ENCODE assay signal across 20 cellular contexts in the genomic region with DNA sequence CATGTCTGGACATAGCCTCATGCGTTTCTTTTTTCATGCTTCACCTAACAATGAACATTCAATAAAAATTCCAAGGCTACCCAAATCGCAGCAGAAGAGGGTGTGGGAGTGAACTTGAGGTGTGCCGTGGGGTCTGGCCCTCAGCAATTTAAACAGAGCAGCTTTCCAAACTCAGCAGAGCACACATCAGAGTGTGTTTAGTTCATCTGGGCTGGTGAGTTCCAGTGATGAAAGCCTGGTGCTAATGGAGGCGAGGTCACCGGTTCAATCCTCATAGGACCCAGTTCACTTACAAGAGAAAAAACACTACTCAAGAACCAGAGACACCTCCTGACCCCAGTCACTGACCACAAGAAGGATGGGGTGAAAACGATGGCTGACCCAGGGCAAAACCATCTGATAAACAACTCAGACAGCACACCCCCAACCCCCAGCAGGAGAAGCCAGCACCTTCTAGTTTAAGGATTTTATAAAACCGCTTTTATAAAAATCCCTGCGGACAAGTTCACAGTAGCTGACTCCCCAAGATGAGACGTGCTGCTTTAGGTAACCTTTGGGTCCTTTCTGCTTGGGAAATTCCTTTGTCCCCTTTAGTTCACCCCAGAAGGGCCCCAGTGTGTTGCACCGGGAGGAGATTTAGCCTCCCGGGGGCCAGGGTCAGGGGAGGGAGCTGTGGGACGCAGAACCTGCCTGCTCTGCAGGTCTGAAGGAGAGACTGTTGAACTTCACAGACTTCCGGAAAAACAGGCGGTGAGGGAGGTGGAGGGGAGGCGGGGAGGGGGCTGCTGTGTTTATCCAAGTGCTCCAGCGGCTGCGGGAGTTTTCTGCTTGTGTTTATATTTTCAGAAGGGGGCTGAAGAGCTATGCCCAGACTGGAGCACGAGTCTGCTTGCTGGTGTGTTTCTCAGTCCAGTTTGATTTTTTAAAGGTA.
DNase-seq lines count a peak whose midpoint lies in the region; ATAC-seq and TF ChIP-seq lines count a peak whose summit lies in the region.
"Had no signal": no experiment of that assay in that cellular context is flagged by ENCODE, and none has a peak within 500 bp of the region (broad histone marks: within the 10 kb centered on the region; RNA-seq: fewer than 3 reads in every experiment).

No MANE protein-coding gene starts in this region.

- H3K9me3 ChIP-seq in HEK293 (ENCODE audit: control insufficient read depth, insufficient read depth, low read depth, low read length) = no peaks in the 10 kb centered on the region
- H3K9me3 ChIP-seq in psoas muscle = peaks cover 7% of the 10 kb centered on the region
- H3K9me3 ChIP-seq: uterus had no signal

- POLR2A ChIA-PET in HEK293 (lab: Yijun Ruan, JAX) = no interaction called here

- peak; percentile 61 to 68 for DNase-seq in SHP77 (lab: John Stamatoyannopoulos, UW)
- DNase-seq in iPS-NIHi11 (ENCODE audit: low spot score) = peak; percentile 50
- DNase-seq in renal cortical epithelial cell (ENCODE audit: low read depth) = peak; percentile 5
- no peak for DNase-seq in activated CD4-positive, alpha-beta T cell treated with anti-CD3 and anti-CD28 coated beads, Interleukin-2, amount 50 U/mL, for 4 hours
- no peak for DNase-seq in NCI-H2081 (lab: John Stamatoyannopoulos, UW)
- DNase-seq in psoas muscle = no peak
- DNase-seq: activated CD8-positive, alpha-beta T cell treated with anti-CD3 and anti-CD28 coated beads, Interleukin-2, amount 10 ng/mL, durations not matched to agents 7 days and 5 days; amniotic stem cell; BE2C; cortex of kidney; esophagus squamous epithelium; heart left ventricle; left ventricle myocardium superior; PC-9; spleen; stimulated activated naive CD4-positive, alpha-beta T cell treated with Interleukin-2 at 50 U/mL for 16 hours; uterus had no signal

- ATAC-seq in GM19035 (IDR thresholded peaks at IDR 0.05; ENCODE audit: unreplicated experiment) = no peak
- ATAC-seq in psoas muscle = no peak
- ATAC-seq: activated CD8-positive, alpha-beta T cell treated with anti-CD3 and anti-CD28 coated beads, Interleukin-2, amount 10 ng/mL, durations not matched to agents 7 days and 5 days; heart left ventricle; left ventricle myocardium superior; natural killer cell treated with Interleukin-12 subunit alpha and Interleukin-12 subunit beta and Interleukin-15 and Interleukin-18, amount 100 ng/mL, for 72 hours had no signal

- intact Hi-C loops in psoas muscle (cut with DNase I) = no loop called here

- no peaks in the 10 kb centered on the region for H3K36me3 ChIP-seq in HEK293 (ENCODE audit: control insufficient read depth in 2 of 2, insufficient read depth in 1 of 2, low read length in 2 of 2)
- no peaks in the 10 kb centered on the region for H3K36me3 ChIP-seq in psoas muscle (ENCODE audit: insufficient read depth in 1 of 2, low read depth in 1 of 2)
- H3K36me3 ChIP-seq: BE2C, esophagus squamous epithelium, heart left ventricle, spleen, uterus had no signal

- WGBS in psoas muscle, 3 donors = 70 to 75% (median 72%) methylated on average over 18 of the region's 18 CpGs

- H3K4me1 ChIP-seq in HEK293 (ENCODE audit: control insufficient read depth, insufficient read depth, low read length) (peaks cover 7% of the 10 kb centered on the region), psoas muscle (no peaks in the 10 kb centered on the region)
- H3K4me1 ChIP-seq: BE2C, esophagus squamous epithelium, spleen, uterus had no signal

- no peak overlapping the region for H3K4me3 ChIP-seq in HEK293 (ENCODE audit: low read depth, low read length)
- H3K4me3 ChIP-seq in psoas muscle = no peak overlapping the region
- H3K4me3 ChIP-seq: esophagus squamous epithelium, heart left ventricle, PC-9, spleen, uterus had no signal

- TF ChIP-seq CTCF in HEK293 (tag by site-specific recombination; IDR thresholded peaks at IDR 0.05) = no peak
- no peak for TF ChIP-seq CTCF in psoas muscle (IDR thresholded peaks at IDR 0.05)

- H3K27ac ChIP-seq in HEK293 (ENCODE audit: extremely low read depth, low read depth, low read length) (peak overlapping the region; percentile 31; the same call in 1 of the 2 replicates), psoas muscle (no peak overlapping the region)
- H3K27ac ChIP-seq: esophagus squamous epithelium, PC-9, spleen, uterus had no signal

- CTCF ChIA-PET in HEK293 (lab: Yijun Ruan, JAX) = no interaction called here

- H3K27me3 ChIP-seq in psoas muscle (ENCODE audit: insufficient read depth in 3 of 3, low read length in 2 of 3) = peaks cover 0 to 3% (median 0%) of the 10 kb centered on the region in 3 donors
- H3K27me3 ChIP-seq: BE2C, esophagus squamous epithelium, uterus had no signal

TF ChIP-seq in HEK293, 187 proteins besides CTCF, POLR2A, EP300 and RAD21:
- TF ChIP-seq ZBTB48 (tag by site-specific recombination; IDR thresholded peaks at IDR 0.05) = no peak
- TF ChIP-seq, protein P1, sequence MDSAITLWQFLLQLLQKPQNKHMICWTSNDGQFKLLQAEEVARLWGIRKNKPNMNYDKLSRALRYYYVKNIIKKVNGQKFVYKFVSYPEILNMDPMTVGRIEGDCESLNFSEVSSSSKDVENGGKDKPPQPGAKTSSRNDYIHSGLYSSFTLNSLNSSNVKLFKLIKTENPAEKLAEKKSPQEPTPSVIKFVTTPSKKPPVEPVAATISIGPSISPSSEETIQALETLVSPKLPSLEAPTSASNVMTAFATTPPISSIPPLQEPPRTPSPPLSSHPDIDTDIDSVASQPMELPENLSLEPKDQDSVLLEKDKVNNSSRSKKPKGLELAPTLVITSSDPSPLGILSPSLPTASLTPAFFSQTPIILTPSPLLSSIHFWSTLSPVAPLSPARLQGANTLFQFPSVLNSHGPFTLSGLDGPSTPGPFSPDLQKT (IDR thresholded peaks at IDR 0.05; ENCODE audit: borderline replicate concordance, low read depth, low read length) = no peak
- TF ChIP-seq ZNF664 (tag by site-specific recombination; IDR thresholded peaks at IDR 0.05) = no peak
- TF ChIP-seq KLF7 (tag by site-specific recombination; IDR thresholded peaks at IDR 0.05; ENCODE audit: borderline replicate concordance) = no peak
- no peak for TF ChIP-seq WT1 (tag by site-specific recombination; IDR thresholded peaks at IDR 0.05)
- TF ChIP-seq ZNF112 (tag by site-specific recombination; IDR thresholded peaks at IDR 0.05) = no peak
- no peak for TF ChIP-seq KLF10 (tag by site-specific recombination; IDR thresholded peaks at IDR 0.05)
- TF ChIP-seq ZNF433 (tag by site-specific recombination; IDR thresholded peaks at IDR 0.05; ENCODE audit: low read depth) = no peak
- TF ChIP-seq OVOL3 (tag by site-specific recombination; IDR thresholded peaks at IDR 0.05) = no peak
- TF ChIP-seq ZNF747 (tag by site-specific recombination; IDR thresholded peaks at IDR 0.05) = no peak
- TF ChIP-seq ZFP37 (tag by site-specific recombination; IDR thresholded peaks at IDR 0.05) = no peak
- no peak for TF ChIP-seq SETDB1 (IDR thresholded peaks at IDR 0.05; ENCODE audit: insufficient read length, low read length)
- no peak for TF ChIP-seq MEIS1 (CRISPR knock-in tag; IDR thresholded peaks at IDR 0.05; ENCODE audit: borderline replicate concordance)
- no peak for TF ChIP-seq ZNF792 (tag by site-specific recombination; IDR thresholded peaks at IDR 0.05)
- TF ChIP-seq ZNF202 (tag by site-specific recombination; IDR thresholded peaks at IDR 0.05; ENCODE audit: borderline replicate concordance) = no peak
- TF ChIP-seq GLIS1 (tag by site-specific recombination; IDR thresholded peaks at IDR 0.05) = no peak

Comparison
In these comparisons a context has a peak if more than half of its experiments do, and no peak if none do; other contexts are left out.
1. DNase-seq: peak in SHP77 (2 of 2), iPS-NIHi11 (single experiment) and renal cortical epithelial cell (single experiment); none in activated CD4-positive, alpha-beta T cell treated with anti-CD3 and anti-CD28 coated beads, Interleukin-2, amount 50 U/mL, for 4 hours (0 of 2), NCI-H2081 (0 of 2) and psoas muscle (0 of 2).